20 cellular contexts compared by ENCODE assay signal in the genomic region with DNA sequence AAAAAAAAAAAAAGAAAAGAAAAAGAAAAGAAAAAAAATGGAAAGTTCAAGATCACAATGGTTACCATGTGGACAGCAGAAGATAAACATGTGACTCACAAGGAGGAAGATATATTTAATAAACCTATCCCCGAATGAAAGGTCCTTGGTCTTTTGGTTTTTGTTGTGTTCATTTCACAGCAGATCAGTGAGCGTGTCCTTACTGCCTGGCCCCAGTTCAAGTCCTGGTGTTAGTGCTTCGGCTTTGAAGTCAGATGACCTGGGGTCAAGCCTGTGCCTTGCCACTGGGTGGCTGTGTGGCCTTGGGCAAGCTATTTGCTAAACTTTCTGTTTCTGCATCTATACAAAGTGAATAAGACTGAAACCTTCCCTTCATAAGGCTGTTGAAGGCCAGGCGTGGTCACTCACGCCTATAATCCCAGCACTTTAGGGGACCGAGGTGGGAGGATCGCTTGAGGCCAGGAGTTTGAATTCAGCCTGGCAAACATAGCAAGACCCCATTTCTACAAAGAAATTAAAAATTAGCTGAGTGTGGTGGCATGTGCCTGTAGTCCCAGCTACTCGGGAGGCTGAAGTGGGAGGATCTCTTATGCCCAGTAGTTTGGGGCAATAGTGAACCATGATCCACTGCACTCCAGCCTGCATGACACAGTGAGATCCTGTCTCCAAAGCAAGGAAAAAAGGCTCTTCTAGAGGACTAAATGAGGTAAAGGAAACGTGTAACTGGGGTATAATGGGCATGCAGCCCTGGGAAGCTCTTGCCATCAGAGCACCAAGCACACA.
DNase-seq lines count a peak whose midpoint lies in the region; ATAC-seq, FAIRE-seq and TF ChIP-seq lines count a peak whose summit lies in the region.
"Had no signal": no experiment of that assay in that cellular context is flagged by ENCODE, and none has a peak within 500 bp of the region (broad histone marks: within the 10 kb centered on the region; RNA-seq: fewer than 3 reads in every experiment).

No MANE protein-coding gene starts in this region.

- H3K9me3 Mint-ChIP-seq in neural crest cell, result peaks cover 3% of the 10 kb centered on the region
- no peaks in the 10 kb centered on the region for H3K9me3 Mint-ChIP-seq in activated T-helper 2 cell treated with anti-CD3 and anti-CD28 coated beads, Interferon-gamma antibody, Interleukin-2, Interleukin-4, amounts not matched to agents 10 μg/mL and 5 μg/mL and 100 μg/mL, durations not matched to agents 14 hours and 24 hours and 36 hours
- H3K9me3 Mint-ChIP-seq: activated CD4-positive, alpha-beta T cell treated with anti-CD3 and anti-CD28 coated beads, Interleukin-2, amount 10 ng/mL, durations not matched to agents 7 days and 5 days; activated naive CD4-positive, alpha-beta T cell treated with anti-CD3 and anti-CD28 coated beads, Interleukin-2, amount 50 U/mL, for 24 hours; stimulated activated naive CD8-positive, alpha-beta T cell treated with anti-CD3 and anti-CD28 coated beads, Interleukin-15, Interleukin-2, amounts not matched to agents 100 ng/mL and 50 ng/mL, for 24 hours had no signal

- peak overlapping the region; percentile 78 for H3K27ac ChIP-seq in SJSA1
- H3K27ac ChIP-seq: HL-60, pancreas, spleen had no signal

- no peak overlapping the region for H3K4me3 ChIP-seq in SJSA1
- no peak overlapping the region for H3K4me3 ChIP-seq in fibroblast of pulmonary artery (replicated peaks; ENCODE audit: low read depth, low read length)
- H3K4me3 ChIP-seq: pancreas, spleen had no signal

- H3K27ac Mint-ChIP-seq in neural crest cell (ENCODE audit: unreplicated experiment), result no peak overlapping the region
- H3K27ac Mint-ChIP-seq in activated T-helper 2 cell treated with anti-CD3 and anti-CD28 coated beads, Interferon-gamma antibody, Interleukin-2, Interleukin-4, amounts not matched to agents 10 μg/mL and 5 μg/mL and 100 μg/mL, durations not matched to agents 14 hours and 24 hours and 36 hours, result no peak overlapping the region
- H3K27ac Mint-ChIP-seq: activated CD4-positive, alpha-beta T cell treated with anti-CD3 and anti-CD28 coated beads, Interleukin-2, amount 10 ng/mL, durations not matched to agents 7 days and 5 days; activated naive CD4-positive, alpha-beta T cell treated with anti-CD3 and anti-CD28 coated beads, Interleukin-2, amount 50 U/mL, for 24 hours; stimulated activated naive CD8-positive, alpha-beta T cell treated with anti-CD3 and anti-CD28 coated beads, Interleukin-15, Interleukin-2, amounts not matched to agents 100 ng/mL and 50 ng/mL, for 24 hours had no signal

- H3K36me3 Mint-ChIP-seq in neural crest cell (ENCODE audit: low read depth), result no peaks in the 10 kb centered on the region
- H3K36me3 Mint-ChIP-seq in activated T-helper 2 cell treated with anti-CD3 and anti-CD28 coated beads, Interferon-gamma antibody, Interleukin-2, Interleukin-4, amounts not matched to agents 10 μg/mL and 5 μg/mL and 100 μg/mL, durations not matched to agents 14 hours and 24 hours and 36 hours (ENCODE audit: low read depth), result no peaks in the 10 kb centered on the region
- H3K36me3 Mint-ChIP-seq: activated naive CD4-positive, alpha-beta T cell treated with anti-CD3 and anti-CD28 coated beads, Interleukin-2, amount 50 U/mL, for 24 hours had no signal

- TF ChIP-seq CTCF in fibroblast of pulmonary artery (IDR thresholded peaks at IDR 0.05; ENCODE audit: low read length, missing control alignments) (no peak), neural crest cell (conservative IDR thresholded peaks at IDR 0.05) (no peak)

- DNase-seq in AG20443 (ENCODE audit: low spot score), result peak; percentile 30
- peak; percentile 50 to 80 for DNase-seq in SJSA1 (ENCODE audit: low read depth in 1 of 2, low spot score in 2 of 2)
- DNase-seq in fibroblast of pulmonary artery (ENCODE audit: low read depth), result peak; percentile 39
- no peak for DNase-seq in neural crest cell (ENCODE audit: low read depth, low spot score)
- DNase-seq in activated T-helper 2 cell treated with anti-CD3 and anti-CD28 coated beads, Interferon-gamma antibody, Interleukin-2, Interleukin-4, amounts not matched to agents 10 μg/mL and 5 μg/mL and 100 μg/mL, durations not matched to agents 14 hours and 24 hours and 36 hours (ENCODE audit: low spot score), result no peak
- DNase-seq in left ventricle myocardium superior, result no peak
- no peak for DNase-seq in NCI-H1436 (lab: John Stamatoyannopoulos, UW)
- DNase-seq in urothelium cell line (ENCODE audit: low spot score), result no peak
- DNase-seq: activated CD4-positive, alpha-beta T cell treated with anti-CD3 and anti-CD28 coated beads, Interleukin-2, amount 10 ng/mL, durations not matched to agents 7 days and 5 days; activated T-cell treated with anti-CD3 and anti-CD28 coated beads for 4 hours; NCI-H1417; NCI-H446 treated with DMSO at 0.1 percent for 48 hours; pancreas; SIG-M5; spleen; T1000 had no signal

- H3K4me1 ChIP-seq in SJSA1 (replicated peaks), result peaks cover 30% of the 10 kb centered on the region
- H3K4me1 ChIP-seq: pancreas had no signal

- H3K9me3 ChIP-seq in SJSA1 (replicated peaks), result no peaks in the 10 kb centered on the region
- H3K9me3 ChIP-seq: pancreas, spleen had no signal

- H3K36me3 ChIP-seq in SJSA1, result no peaks in the 10 kb centered on the region
- H3K36me3 ChIP-seq: pancreas, spleen had no signal

- no peaks in the 10 kb centered on the region for H3K27me3 Mint-ChIP-seq in neural crest cell (ENCODE audit: low read depth)
- H3K27me3 Mint-ChIP-seq in activated T-helper 2 cell treated with anti-CD3 and anti-CD28 coated beads, Interferon-gamma antibody, Interleukin-2, Interleukin-4, amounts not matched to agents 10 μg/mL and 5 μg/mL and 100 μg/mL, durations not matched to agents 14 hours and 24 hours and 36 hours (ENCODE audit: low read depth), result no peaks in the 10 kb centered on the region
- H3K27me3 Mint-ChIP-seq: activated CD4-positive, alpha-beta T cell treated with anti-CD3 and anti-CD28 coated beads, Interleukin-2, amount 10 ng/mL, durations not matched to agents 7 days and 5 days; activated naive CD4-positive, alpha-beta T cell treated with anti-CD3 and anti-CD28 coated beads, Interleukin-2, amount 50 U/mL, for 24 hours; stimulated activated naive CD8-positive, alpha-beta T cell treated with anti-CD3 and anti-CD28 coated beads, Interleukin-15, Interleukin-2, amounts not matched to agents 100 ng/mL and 50 ng/mL, for 24 hours had no signal

- no peak for FAIRE-seq in urothelium cell line (lab: Jason Lieb, UNC)
- FAIRE-seq: D721Med, pancreas had no signal

- peak overlapping the region; percentile 69 for H3K4me3 Mint-ChIP-seq in neural crest cell
- H3K4me3 Mint-ChIP-seq in activated T-helper 2 cell treated with anti-CD3 and anti-CD28 coated beads, Interferon-gamma antibody, Interleukin-2, Interleukin-4, amounts not matched to agents 10 μg/mL and 5 μg/mL and 100 μg/mL, durations not matched to agents 14 hours and 24 hours and 36 hours (ENCODE audit: low read depth), result no peak overlapping the region
- H3K4me3 Mint-ChIP-seq: activated CD4-positive, alpha-beta T cell treated with anti-CD3 and anti-CD28 coated beads, Interleukin-2, amount 10 ng/mL, durations not matched to agents 7 days and 5 days; activated naive CD4-positive, alpha-beta T cell treated with anti-CD3 and anti-CD28 coated beads, Interleukin-2, amount 50 U/mL, for 24 hours; stimulated activated naive CD8-positive, alpha-beta T cell treated with anti-CD3 and anti-CD28 coated beads, Interleukin-15, Interleukin-2, amounts not matched to agents 100 ng/mL and 50 ng/mL, for 24 hours had no signal

- no peaks in the 10 kb centered on the region for H3K27me3 ChIP-seq in SJSA1 (replicated peaks)
- H3K27me3 ChIP-seq: pancreas, spleen had no signal

- H3K4me1 Mint-ChIP-seq in neural crest cell, result peaks cover 29% of the 10 kb centered on the region
- no peaks in the 10 kb centered on the region for H3K4me1 Mint-ChIP-seq in activated T-helper 2 cell treated with anti-CD3 and anti-CD28 coated beads, Interferon-gamma antibody, Interleukin-2, Interleukin-4, amounts not matched to agents 10 μg/mL and 5 μg/mL and 100 μg/mL, durations not matched to agents 14 hours and 24 hours and 36 hours (ENCODE audit: low read depth)
- H3K4me1 Mint-ChIP-seq: activated CD4-positive, alpha-beta T cell treated with anti-CD3 and anti-CD28 coated beads, Interleukin-2, amount 10 ng/mL, durations not matched to agents 7 days and 5 days; activated naive CD4-positive, alpha-beta T cell treated with anti-CD3 and anti-CD28 coated beads, Interleukin-2, amount 50 U/mL, for 24 hours had no signal

- ATAC-seq in left ventricle myocardium superior, result no peak
- ATAC-seq: pancreas had no signal

- intact Hi-C loops in activated T-helper 2 cell treated with anti-CD3 and anti-CD28 coated beads, Interferon-gamma antibody, Interleukin-2, Interleukin-4, amounts not matched to agents 10 μg/mL and 5 μg/mL and 100 μg/mL, durations not matched to agents 14 hours and 24 hours and 36 hours (cut with micrococcal nuclease), result no loop called here
- intact Hi-C loops in left ventricle myocardium superior (cut with micrococcal nuclease), result no loop called here

Comparison
In these comparisons a context has a peak if more than half of its experiments do, and no peak if none do; other contexts are left out.
1. DNase-seq: peak in AG20443 (single experiment), SJSA1 (2 of 2) and fibroblast of pulmonary artery (single experiment); none in neural crest cell (single experiment), activated T-helper 2 cell treated with anti-CD3 and anti-CD28 coated beads, Interferon-gamma antibody, Interleukin-2, Interleukin-4, amounts not matched to agents 10 μg/mL and 5 μg/mL and 100 μg/mL, durations not matched to agents 14 hours and 24 hours and 36 hours (single experiment), left ventricle myocardium superior (single experiment), NCI-H1436 (single experiment) and urothelium cell line (single experiment).